Comparison of ENCODE assay signal across 8 cellular contexts in genomic region chr19:18208098-18208951, GRCh38. TPM values are rescaled to one million over a fixed set of nuclear protein-coding genes. Genes with fewer than 3 reads are reported as not detected.
A peak's percentile ranks its signal among the peaks of the same experiment; 100 is the strongest.
DNase-seq lines count a peak whose midpoint lies in the region; ATAC-seq, FAIRE-seq and TF ChIP-seq lines count a peak whose summit lies in the region.

No MANE protein-coding gene starts in this region.

- H3K9me3 Mint-ChIP-seq in GM23338 (no peaks in the 10 kb centered on the region), endodermal cell (no peaks in the 10 kb centered on the region), osteocyte (ENCODE audit: unreplicated experiment) (no peaks in the 10 kb centered on the region)

- no peaks in the 10 kb centered on the region for H3K36me3 ChIP-seq in GM23338 (ENCODE audit: insufficient read depth)
- no peaks in the 10 kb centered on the region for H3K36me3 ChIP-seq in WERI-Rb-1
- H3K36me3 ChIP-seq in endodermal cell (ENCODE audit: control insufficient read depth, insufficient read depth, low read length): no peaks in the 10 kb centered on the region

- H3K79me2 ChIP-seq in GM23338 (replicated peaks; ENCODE audit: insufficient read depth): no peaks in the 10 kb centered on the region

- H3K4me1 ChIP-seq in GM23338 (ENCODE audit: insufficient read depth) (peaks cover 11% of the 10 kb centered on the region), endodermal cell (ENCODE audit: control insufficient read depth, insufficient read depth, low read length) (no peaks in the 10 kb centered on the region)

- H3K27me3 Mint-ChIP-seq in GM23338 (ENCODE audit: insufficient read depth, low read depth, poor library complexity): peaks cover 16% of the 10 kb centered on the region
- H3K27me3 Mint-ChIP-seq in endodermal cell (ENCODE audit: insufficient read depth): peaks cover 5% of the 10 kb centered on the region
- peaks cover 3% of the 10 kb centered on the region for H3K27me3 Mint-ChIP-seq in osteocyte (ENCODE audit: unreplicated experiment)

- H3K9me3 ChIP-seq in WERI-Rb-1 (ENCODE audit: severe bottlenecking) (no peaks in the 10 kb centered on the region), endodermal cell (ENCODE audit: control insufficient read depth, low read length) (no peaks in the 10 kb centered on the region)

- 47 to 71% methylated on average over 17 to 32 of the region's 32 CpGs for WGBS in endodermal cell (ENCODE audit: insufficient coverage in 1 of 2, insufficient read length in 1 of 2), 2 experiments

- DNase-seq in AG09309 (ENCODE audit: low read depth) (peak; percentile 64), GM23338 (ENCODE audit: low spot score) (peak; percentile 80), WERI-Rb-1 (peak; percentile 66), endodermal cell (peak; percentile 87), osteocyte (ENCODE audit: extremely low spot score, unreplicated experiment) (no peak), HTR-8/SVneo (ENCODE audit: insufficient read length, low spot score) (no peak)

- FAIRE-seq in HTR-8/SVneo (lab: Jason Lieb, UNC): no peak

- peak; percentile 61 for TF ChIP-seq CTCF in AG09309 (IDR thresholded peaks at IDR 0.05; ENCODE audit: control insufficient read depth, insufficient read depth, low read depth, low read length, missing control alignments)
- peak; percentile 67 to 81 for TF ChIP-seq CTCF in GM23338 (conservative IDR thresholded peaks at IDR 0.05; ENCODE audit: low read depth in 2 of 2)
- peak; percentile 69 for TF ChIP-seq CTCF in WERI-Rb-1 (IDR thresholded peaks at IDR 0.05; ENCODE audit: low read depth, low read length)
- peak; percentile 80 for TF ChIP-seq CTCF in endodermal cell (conservative IDR thresholded peaks at IDR 0.05)
- TF ChIP-seq CTCF in osteocyte (IDR thresholded peaks at IDR 0.05): peak; percentile 71

- ATAC-seq in GM23338 (no peak; the same call in 2 of the 3 replicates), GM21619 (IDR thresholded peaks at IDR 0.05; ENCODE audit: unreplicated experiment) (no peak), HG02678 (IDR thresholded peaks at IDR 0.05; ENCODE audit: unreplicated experiment) (no peak)

- H3K4me3 ChIP-seq in AG09309 (ENCODE audit: control insufficient read depth, low read depth, low read length) (peak overlapping the region; percentile 26), GM23338 (no peak overlapping the region), WERI-Rb-1 (ENCODE audit: low read depth, low read length) (no peak overlapping the region), endodermal cell (ENCODE audit: low read length) (no peak overlapping the region)

- H3K4me2 ChIP-seq in GM23338: peak overlapping the region; percentile 21; the same call in 1 of the 2 replicates

- H3K9me2 ChIP-seq in GM23338 (ENCODE audit: insufficient read depth): no peaks in the 10 kb centered on the region

- no peak overlapping the region; the same call in 2 of the 3 replicates for H3K4me3 Mint-ChIP-seq in GM23338
- no peak overlapping the region for H3K4me3 Mint-ChIP-seq in endodermal cell
- no peak overlapping the region for H3K4me3 Mint-ChIP-seq in osteocyte (ENCODE audit: unreplicated experiment)

- no peaks in the 10 kb centered on the region for H4K20me1 ChIP-seq in GM23338 (replicated peaks; ENCODE audit: insufficient read depth)

- peaks cover 15% of the 10 kb centered on the region for H3K4me1 Mint-ChIP-seq in GM23338
- H3K4me1 Mint-ChIP-seq in endodermal cell: peaks cover 3% of the 10 kb centered on the region
- peaks cover 23% of the 10 kb centered on the region for H3K4me1 Mint-ChIP-seq in osteocyte (ENCODE audit: unreplicated experiment)

- peaks cover 20% of the 10 kb centered on the region for H3F3A ChIP-seq in GM23338 (replicated peaks; ENCODE audit: low read depth)

- H3K27ac ChIP-seq in GM23338 (ENCODE audit: low read depth) (no peak overlapping the region), WERI-Rb-1 (no peak overlapping the region), endodermal cell (ENCODE audit: low read depth, low read length) (no peak overlapping the region)

- H3K27me3 ChIP-seq in GM23338 (ENCODE audit: insufficient read depth): no peaks in the 10 kb centered on the region
- no peaks in the 10 kb centered on the region for H3K27me3 ChIP-seq in WERI-Rb-1 (ENCODE audit: insufficient read depth, low read depth, severe bottlenecking)
- peaks cover under 1% of the 10 kb centered on the region for H3K27me3 ChIP-seq in endodermal cell (ENCODE audit: control insufficient read depth, insufficient read depth, low read length, poor library complexity, severe bottlenecking)

- no peak overlapping the region for H3K27ac Mint-ChIP-seq in GM23338
- H3K27ac Mint-ChIP-seq in endodermal cell: no peak overlapping the region
- H3K27ac Mint-ChIP-seq in osteocyte (ENCODE audit: unreplicated experiment): no peak overlapping the region

- no peak overlapping the region for H3K9ac ChIP-seq in endodermal cell (ENCODE audit: extremely low read depth, low read length, poor library complexity, severe bottlenecking)

- H3K36me3 Mint-ChIP-seq in GM23338 (ENCODE audit: low read depth) (no peaks in the 10 kb centered on the region), endodermal cell (ENCODE audit: low read depth) (no peaks in the 10 kb centered on the region), osteocyte (ENCODE audit: unreplicated experiment) (no peaks in the 10 kb centered on the region)

- no peak overlapping the region for H2AFZ ChIP-seq in GM23338

TF ChIP-seq in GM23338, 12 proteins besides CTCF, POLR2A, EP300 and RAD21:
- TF ChIP-seq JUNB (IDR thresholded peaks at IDR 0.05; ENCODE audit: unreplicated experiment) (no peak), CREB1 (CRISPR knock-in tag; IDR thresholded peaks at IDR 0.05; ENCODE audit: low read depth) (no peak), ETS1 (IDR thresholded peaks at IDR 0.05) (no peak), ZNF114 (CRISPR knock-in tag; IDR thresholded peaks at IDR 0.05) (no peak)

RNA-seq across cellular contexts. Expression of gene RAB3A, which starts 4.5 kb away (rescaled TPM):
- total RNA-seq in GM23338 (2014; rRNA removed; shearing (Covaris generic)): 9.7 and 11.6 TPM in 2 replicates
- polyA plus RNA-seq in GM23338 (2016; fragmentation: Nextera tagmentation; extraction: Ambion mirVana): 20.3 and 24.1 TPM in 2 replicates
- total RNA-seq in endodermal cell: 1 to 10 TPM; 3.6 to 3.9 TPM
- 13.9 TPM for polyA plus RNA-seq in endodermal cell (2013, experiment 1 of 2)
- 13.6 TPM for polyA plus RNA-seq in endodermal cell (2013, experiment 2 of 2)
- total RNA-seq in osteocyte: 2.9 and 3.2 TPM in 2 replicates

RNA-seq across cellular contexts. Expression of gene MPV17L2, which starts 15.3 kb away (rescaled TPM):
- total RNA-seq in GM23338 (2014; rRNA removed; shearing (Covaris generic)): 41.9 and 81.3 TPM in 2 replicates
- 38.7 and 40.2 TPM in 2 replicates for polyA plus RNA-seq in GM23338 (2016; fragmentation: Nextera tagmentation; extraction: Ambion mirVana)
- total RNA-seq in endodermal cell (10 to 100 TPM; 20.9 to 21.8 TPM), osteocyte (11.6 and 12.7 TPM in 2 replicates)
- 21.9 TPM for polyA plus RNA-seq in endodermal cell (2013, experiment 1 of 2)
- 18.8 TPM for polyA plus RNA-seq in endodermal cell (2013, experiment 2 of 2)

RNA-seq across cellular contexts. Expression of gene PDE4C, which starts 17.9 kb away (rescaled TPM):
- total RNA-seq in GM23338 (2014; rRNA removed; shearing (Covaris generic)): 3.6 and 7.1 TPM in 2 replicates
- 1.6 and 2.5 TPM in 2 replicates for polyA plus RNA-seq in GM23338 (2016; fragmentation: Nextera tagmentation; extraction: Ambion mirVana)
- total RNA-seq in endodermal cell: 1 to 10 TPM; 1.1 to 2.4 TPM
- polyA plus RNA-seq in endodermal cell (2013, experiment 1 of 2): 0.93 TPM
- 1.1 TPM for polyA plus RNA-seq in endodermal cell (2013, experiment 2 of 2)
- total RNA-seq in osteocyte: 0.21 TPM in 1 of 2 replicates, not detected in the other

RNA-seq across cellular contexts. Expression of gene IFI30, which starts 34.7 kb away (rescaled TPM):
- total RNA-seq in GM23338 (2014; rRNA removed; shearing (Covaris generic)): 17.1 and 27.4 TPM in 2 replicates
- 31.9 and 34.4 TPM in 2 replicates for polyA plus RNA-seq in GM23338 (2016; fragmentation: Nextera tagmentation; extraction: Ambion mirVana)
- total RNA-seq in endodermal cell: 10 to 100 TPM; 10.6 to 11.0 TPM
- polyA plus RNA-seq in endodermal cell (2013, experiment 1 of 2): 6.8 TPM
- polyA plus RNA-seq in endodermal cell (2013, experiment 2 of 2): 3.1 TPM
- not detected in 2 replicates for total RNA-seq in osteocyte

RNA-seq across cellular contexts. Expression of gene PIK3R2, which starts 55.4 kb away (rescaled TPM):
- total RNA-seq in GM23338 (2014; rRNA removed; shearing (Covaris generic)): 37.1 and 66.6 TPM in 2 replicates
- polyA plus RNA-seq in GM23338 (2016; fragmentation: Nextera tagmentation; extraction: Ambion mirVana): 8.5 and 9.8 TPM in 2 replicates
- 10 to 100 TPM; 52.9 to 58.8 TPM for total RNA-seq in endodermal cell
- 57.1 TPM for polyA plus RNA-seq in endodermal cell (2013, experiment 1 of 2)
- 50.7 TPM for polyA plus RNA-seq in endodermal cell (2013, experiment 2 of 2)
- 67.2 and 68.1 TPM in 2 replicates for total RNA-seq in osteocyte

Comparison
In these comparisons a context has a peak if more than half of its experiments do, and no peak if none do; other contexts are left out.
1. DNase-seq: peak in AG09309 (single experiment), GM23338 (single experiment), WERI-Rb-1 (single experiment) and endodermal cell (single experiment); none in osteocyte (single experiment) and HTR-8/SVneo (single experiment).
2. Peak in every context shown above with its lines, with median percentiles within 50 percentile points of each other: CTCF ChIP-seq.